ENCODE assay signal across 26 cellular contexts in the genomic region with DNA sequence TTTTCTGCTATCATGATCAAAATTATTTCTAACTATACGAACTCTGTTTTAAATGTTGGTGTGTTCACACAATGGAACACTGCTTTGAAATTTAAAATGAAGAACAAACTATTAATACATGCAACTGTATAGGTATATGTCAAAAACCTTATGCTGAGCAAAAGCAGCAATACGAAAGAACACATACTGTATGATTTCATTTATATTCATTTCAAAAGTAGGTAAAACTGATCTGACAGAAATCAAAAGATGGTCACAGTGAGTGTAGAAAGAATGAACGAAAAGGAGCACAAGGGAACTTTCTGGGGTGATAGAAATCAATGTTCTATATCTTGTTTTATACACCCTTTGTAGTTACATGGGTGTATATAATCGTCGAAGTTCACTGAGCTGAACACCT. TPM values are rescaled to one million over a fixed set of nuclear protein-coding genes. Genes with fewer than 3 reads are reported as not detected.
A peak's percentile ranks its signal among the peaks of the same experiment; 100 is the strongest.
DNase-seq lines count a peak whose midpoint lies in the region; ATAC-seq and TF ChIP-seq lines count a peak whose summit lies in the region.
"Had no signal": no experiment of that assay in that cellular context is flagged by ENCODE, and none has a peak within 500 bp of the region (broad histone marks: within the 10 kb centered on the region; RNA-seq: fewer than 3 reads in every experiment).

No MANE protein-coding gene starts in this region.

- CTCF ChIA-PET in activated CD8-positive, alpha-beta T cell treated with anti-CD3 and anti-CD28 coated beads, Interleukin-2, amount 10 ng/mL, durations not matched to agents 7 days and 5 days (lab: Charles Lee) = interaction anchor here (0.6 to 0.7 kb wide), 2 partner anchors 23 to 39 kb away, joined by 3 read pairs; no protein-coding TSS in a partner anchor
- CTCF ChIA-PET in activated CD8-positive, alpha-beta T cell treated with anti-CD3 and anti-CD28 coated beads for 36 hours (lab: Charles Lee) = interaction anchor here (0.5 kb wide), 1 partner anchor 803 kb away, joined by 3 read pairs; no protein-coding TSS in a partner anchor

- H3K27ac ChIP-seq in HL-60 (replicated peaks) = peak overlapping the region; percentile 97
- H3K27ac ChIP-seq: BLaER1, GM23248, PC-9, SJCRH30 had no signal

- H3K27me3 Mint-ChIP-seq in activated CD8-positive, alpha-beta T cell treated with anti-CD3 and anti-CD28 coated beads, Interleukin-2, amount 10 ng/mL, durations not matched to agents 7 days and 5 days (ENCODE audit: low read depth) = no peaks in the 10 kb centered on the region
- no peaks in the 10 kb centered on the region for H3K27me3 Mint-ChIP-seq in activated CD8-positive, alpha-beta T cell treated with anti-CD3 and anti-CD28 coated beads for 36 hours
- H3K27me3 Mint-ChIP-seq in activated T-helper 1 cell treated with anti-CD3 and anti-CD28 coated beads, Interleukin-12 subunit alpha, Interleukin-12 subunit beta, Interleukin-2, Interleukin-4 antibody, amounts not matched to agents 30 ng/mL and 10 ng/mL and 1 ng/mL, durations not matched to agents 14 hours and 24 hours and 36 hours (ENCODE audit: insufficient read depth) = no peaks in the 10 kb centered on the region
- H3K27me3 Mint-ChIP-seq in natural killer cell treated with Interleukin-12 subunit alpha and Interleukin-12 subunit beta and Interleukin-15 and Interleukin-18, amount 100 ng/mL, for 72 hours = no peaks in the 10 kb centered on the region
- H3K27me3 Mint-ChIP-seq: CD4-positive, alpha-beta T cell had no signal

- peaks cover 30% of the 10 kb centered on the region for H3K9me3 Mint-ChIP-seq in activated CD8-positive, alpha-beta T cell treated with anti-CD3 and anti-CD28 coated beads, Interleukin-2, amount 10 ng/mL, durations not matched to agents 7 days and 5 days (ENCODE audit: insufficient read depth)
- no peaks in the 10 kb centered on the region for H3K9me3 Mint-ChIP-seq in activated CD8-positive, alpha-beta T cell treated with anti-CD3 and anti-CD28 coated beads for 36 hours
- peaks cover 27% of the 10 kb centered on the region for H3K9me3 Mint-ChIP-seq in activated T-helper 1 cell treated with anti-CD3 and anti-CD28 coated beads, Interleukin-12 subunit alpha, Interleukin-12 subunit beta, Interleukin-2, Interleukin-4 antibody, amounts not matched to agents 30 ng/mL and 10 ng/mL and 1 ng/mL, durations not matched to agents 14 hours and 24 hours and 36 hours
- peaks cover 18% of the 10 kb centered on the region for H3K9me3 Mint-ChIP-seq in natural killer cell treated with Interleukin-12 subunit alpha and Interleukin-12 subunit beta and Interleukin-15 and Interleukin-18, amount 100 ng/mL, for 72 hours
- H3K9me3 Mint-ChIP-seq: CD4-positive, alpha-beta T cell had no signal

- intact Hi-C loops in activated CD8-positive, alpha-beta T cell treated with anti-CD3 and anti-CD28 coated beads for 36 hours (cut with micrococcal nuclease) = no loop called here
- intact Hi-C loops in activated T-helper 1 cell treated with anti-CD3 and anti-CD28 coated beads, Interleukin-12 subunit alpha, Interleukin-12 subunit beta, Interleukin-2, Interleukin-4 antibody, amounts not matched to agents 30 ng/mL and 10 ng/mL and 1 ng/mL, durations not matched to agents 14 hours and 24 hours and 36 hours (cut with micrococcal nuclease) = loop anchor here (2.0 to 5.0 kb wide), 3 partner anchors 60 to 141 kb away; partner anchors contain the start of gene SLC27A2

- peaks cover 93% of the 10 kb centered on the region for H3K4me1 Mint-ChIP-seq in activated CD8-positive, alpha-beta T cell treated with anti-CD3 and anti-CD28 coated beads, Interleukin-2, amount 10 ng/mL, durations not matched to agents 7 days and 5 days (ENCODE audit: low read depth)
- peaks cover 41% of the 10 kb centered on the region for H3K4me1 Mint-ChIP-seq in activated CD8-positive, alpha-beta T cell treated with anti-CD3 and anti-CD28 coated beads for 36 hours (ENCODE audit: low read depth)
- peaks cover 93% of the 10 kb centered on the region for H3K4me1 Mint-ChIP-seq in activated T-helper 1 cell treated with anti-CD3 and anti-CD28 coated beads, Interleukin-12 subunit alpha, Interleukin-12 subunit beta, Interleukin-2, Interleukin-4 antibody, amounts not matched to agents 30 ng/mL and 10 ng/mL and 1 ng/mL, durations not matched to agents 14 hours and 24 hours and 36 hours (ENCODE audit: low read depth)
- peaks cover 73 to 94% of the 10 kb centered on the region in 2 donors for H3K4me1 Mint-ChIP-seq in natural killer cell treated with Interleukin-12 subunit alpha and Interleukin-12 subunit beta and Interleukin-15 and Interleukin-18, amount 100 ng/mL, for 72 hours (ENCODE audit: low read depth in 2 of 2)

- H3K27ac Mint-ChIP-seq in activated CD8-positive, alpha-beta T cell treated with anti-CD3 and anti-CD28 coated beads, Interleukin-2, amount 10 ng/mL, durations not matched to agents 7 days and 5 days = peak overlapping the region; percentile 55
- H3K27ac Mint-ChIP-seq in activated CD8-positive, alpha-beta T cell treated with anti-CD3 and anti-CD28 coated beads for 36 hours = no peak overlapping the region
- H3K27ac Mint-ChIP-seq in activated T-helper 1 cell treated with anti-CD3 and anti-CD28 coated beads, Interleukin-12 subunit alpha, Interleukin-12 subunit beta, Interleukin-2, Interleukin-4 antibody, amounts not matched to agents 30 ng/mL and 10 ng/mL and 1 ng/mL, durations not matched to agents 14 hours and 24 hours and 36 hours = peak overlapping the region; percentile 46
- H3K27ac Mint-ChIP-seq in natural killer cell treated with Interleukin-12 subunit alpha and Interleukin-12 subunit beta and Interleukin-15 and Interleukin-18, amount 100 ng/mL, for 72 hours = peak overlapping the region; percentile 99
- H3K27ac Mint-ChIP-seq: CD4-positive, alpha-beta T cell had no signal

- DNase-seq in activated CD8-positive, alpha-beta T cell treated with anti-CD3 and anti-CD28 coated beads, Interleukin-2, amount 10 ng/mL, durations not matched to agents 7 days and 5 days = no peak
- DNase-seq in activated CD8-positive, alpha-beta T cell treated with anti-CD3 and anti-CD28 coated beads for 36 hours = no peak
- DNase-seq in HL-60 (ENCODE audit: low read depth in 1 of 2, low spot score in 1 of 2) (no peak), NCI-H82 (lab: John Stamatoyannopoulos, UW) (no peak), cerebellar cortex (ENCODE audit: low spot score) (no peak)
- DNase-seq in activated T-helper 1 cell treated with anti-CD3 and anti-CD28 coated beads, Interleukin-12 subunit alpha, Interleukin-12 subunit beta, Interleukin-2, Interleukin-4 antibody, amounts not matched to agents 30 ng/mL and 10 ng/mL and 1 ng/mL, durations not matched to agents 14 hours and 24 hours and 36 hours (ENCODE audit: low spot score) = no peak
- no peak for DNase-seq in natural killer cell treated with Interleukin-12 subunit alpha and Interleukin-12 subunit beta and Interleukin-15 and Interleukin-18, amount 100 ng/mL, for 72 hours (ENCODE audit: low spot score)
- DNase-seq: CD4-positive, alpha-beta T cell; COR-L47; DMS53; GM23248; H7; IMR-90; KG1; MG63; NCI-H2029; NCI-H446; NCI-H524 treated with DMSO at 0.1 percent for 48 hours; NCI-H774; NK-92 treated with Interleukin-12 subunit alpha and Interleukin-12 subunit beta, amount 100 ng/mL, for 24 hours; PC-9; SJCRH30 had no signal

- H3K36me3 Mint-ChIP-seq in activated CD8-positive, alpha-beta T cell treated with anti-CD3 and anti-CD28 coated beads, Interleukin-2, amount 10 ng/mL, durations not matched to agents 7 days and 5 days (ENCODE audit: low read depth) = peaks cover 52% of the 10 kb centered on the region
- no peaks in the 10 kb centered on the region for H3K36me3 Mint-ChIP-seq in activated CD8-positive, alpha-beta T cell treated with anti-CD3 and anti-CD28 coated beads for 36 hours (ENCODE audit: low read depth)
- H3K36me3 Mint-ChIP-seq in activated T-helper 1 cell treated with anti-CD3 and anti-CD28 coated beads, Interleukin-12 subunit alpha, Interleukin-12 subunit beta, Interleukin-2, Interleukin-4 antibody, amounts not matched to agents 30 ng/mL and 10 ng/mL and 1 ng/mL, durations not matched to agents 14 hours and 24 hours and 36 hours (ENCODE audit: low read depth) = peaks cover 45% of the 10 kb centered on the region
- peaks cover 57% of the 10 kb centered on the region for H3K36me3 Mint-ChIP-seq in natural killer cell treated with Interleukin-12 subunit alpha and Interleukin-12 subunit beta and Interleukin-15 and Interleukin-18, amount 100 ng/mL, for 72 hours

- peak overlapping the region; percentile 6 for H3K4me3 Mint-ChIP-seq in activated CD8-positive, alpha-beta T cell treated with anti-CD3 and anti-CD28 coated beads, Interleukin-2, amount 10 ng/mL, durations not matched to agents 7 days and 5 days
- H3K4me3 Mint-ChIP-seq in activated CD8-positive, alpha-beta T cell treated with anti-CD3 and anti-CD28 coated beads for 36 hours = no peak overlapping the region
- peak overlapping the region; percentile 34 for H3K4me3 Mint-ChIP-seq in activated T-helper 1 cell treated with anti-CD3 and anti-CD28 coated beads, Interleukin-12 subunit alpha, Interleukin-12 subunit beta, Interleukin-2, Interleukin-4 antibody, amounts not matched to agents 30 ng/mL and 10 ng/mL and 1 ng/mL, durations not matched to agents 14 hours and 24 hours and 36 hours
- peak overlapping the region; percentile 89 for H3K4me3 Mint-ChIP-seq in natural killer cell treated with Interleukin-12 subunit alpha and Interleukin-12 subunit beta and Interleukin-15 and Interleukin-18, amount 100 ng/mL, for 72 hours
- H3K4me3 Mint-ChIP-seq: CD4-positive, alpha-beta T cell had no signal

- no peaks in the 10 kb centered on the region for H3K27me3 ChIP-seq in HL-60 (ENCODE audit: insufficient read depth, poor library complexity, severe bottlenecking)
- H3K27me3 ChIP-seq: BLaER1, MG63, SJCRH30 had no signal

- no peak for ATAC-seq in activated CD8-positive, alpha-beta T cell treated with anti-CD3 and anti-CD28 coated beads, Interleukin-2, amount 10 ng/mL, durations not matched to agents 7 days and 5 days
- ATAC-seq in activated CD8-positive, alpha-beta T cell treated with anti-CD3 and anti-CD28 coated beads for 36 hours = no peak
- peak in 1 of 2 donors; percentile 7 for ATAC-seq in natural killer cell treated with Interleukin-12 subunit alpha and Interleukin-12 subunit beta and Interleukin-15 and Interleukin-18, amount 100 ng/mL, for 72 hours
- ATAC-seq in HG03521 (IDR thresholded peaks at IDR 0.05; ENCODE audit: unreplicated experiment) = no peak
- ATAC-seq: Right ventricle myocardium inferior had no signal

- no peak overlapping the region for H3K4me3 ChIP-seq in HL-60 (replicated peaks; ENCODE audit: insufficient read depth, low read length)
- H3K4me3 ChIP-seq: BLaER1, GM23248, MG63, PC-9, SJCRH30 had no signal

- POLR2A ChIA-PET in activated CD8-positive, alpha-beta T cell treated with anti-CD3 and anti-CD28 coated beads, Interleukin-2, amount 10 ng/mL, durations not matched to agents 7 days and 5 days (lab: Charles Lee) = interaction anchor here (1.1 kb wide), 1 partner anchor 156 kb away, joined by 3 read pairs; no protein-coding TSS in a partner anchor
- POLR2A ChIA-PET in activated CD8-positive, alpha-beta T cell treated with anti-CD3 and anti-CD28 coated beads for 36 hours (lab: Charles Lee) = no interaction called here

- TF ChIP-seq CTCF in activated CD8-positive, alpha-beta T cell treated with anti-CD3 and anti-CD28 coated beads for 36 hours (IDR thresholded peaks at IDR 0.05) = no peak
- no peak for TF ChIP-seq CTCF in HL-60 (IDR thresholded peaks at IDR 0.05; ENCODE audit: insufficient read depth, low read length)

RNA-seq across cellular contexts. Expression of gene ATP8B4, which starts 12.6 kb away (rescaled TPM):
- total RNA-seq in activated CD8-positive, alpha-beta T cell treated with anti-CD3 and anti-CD28 coated beads, Interleukin-2, amount 10 ng/mL, durations not matched to agents 7 days and 5 days = 10 to 100 TPM; 35.9 to 39.2 TPM
- 1 to 10 TPM; 4.6 to 5.8 TPM for total RNA-seq in activated CD8-positive, alpha-beta T cell treated with anti-CD3 and anti-CD28 coated beads for 36 hours
- total RNA-seq in activated T-helper 1 cell treated with anti-CD3 and anti-CD28 coated beads, Interleukin-12 subunit alpha, Interleukin-12 subunit beta, Interleukin-2, Interleukin-4 antibody, amounts not matched to agents 30 ng/mL and 10 ng/mL and 1 ng/mL, durations not matched to agents 14 hours and 24 hours and 36 hours = 49.7 and 52.9 TPM in 2 replicates
- 100 to 1,000 TPM; 273 to 296 TPM for total RNA-seq in natural killer cell treated with Interleukin-12 subunit alpha and Interleukin-12 subunit beta and Interleukin-15 and Interleukin-18, amount 100 ng/mL, for 72 hours
- total RNA-seq: Daoy, H7 had no signal
